In genomic region chr19:4980838-4981680, GRCh38 we compare ENCODE assay signal across 16 cellular contexts. TPM values are rescaled to one million over a fixed set of nuclear protein-coding genes. Genes with fewer than 3 reads are reported as not detected.
DNase-seq lines count a peak whose midpoint lies in the region; TF ChIP-seq lines count a peak whose summit lies in the region.
"Had no signal": no experiment of that assay in that cellular context is flagged by ENCODE, and none has a peak within 500 bp of the region (broad histone marks: within the 10 kb centered on the region; RNA-seq: fewer than 3 reads in every experiment).

No MANE protein-coding gene starts in this region.

- H3K4me3 Mint-ChIP-seq in HFFc6 (no peak overlapping the region), osteocyte (ENCODE audit: unreplicated experiment) (no peak overlapping the region)
- H3K4me3 Mint-ChIP-seq in dendritic cell treated with granulocyte-macrophage colony-stimulating factor and Interleukin-4, amounts not matched to agents 40 ng/mL and 50 ng/mL, for 4 days, result no peak overlapping the region
- H3K4me3 Mint-ChIP-seq: activated naive CD4-positive, alpha-beta T cell treated with anti-CD3 and anti-CD28 coated beads, Interleukin-2, amount 10 ng/mL, durations not matched to agents 7 days and 5 days had no signal

- H3K27ac Mint-ChIP-seq in HFFc6, result peak overlapping the region; percentile 56; the same call in 1 of the 2 replicates
- H3K27ac Mint-ChIP-seq in dendritic cell treated with granulocyte-macrophage colony-stimulating factor and Interleukin-4, amounts not matched to agents 40 ng/mL and 50 ng/mL, for 4 days, result peak overlapping the region; percentile 1
- H3K27ac Mint-ChIP-seq in osteocyte (ENCODE audit: unreplicated experiment), result no peak overlapping the region

- H3K27me3 Mint-ChIP-seq in HFFc6 (ENCODE audit: insufficient read depth) (no peaks in the 10 kb centered on the region; the same call in 1 of the 2 replicates), osteocyte (ENCODE audit: unreplicated experiment) (no peaks in the 10 kb centered on the region)
- no peaks in the 10 kb centered on the region for H3K27me3 Mint-ChIP-seq in dendritic cell treated with granulocyte-macrophage colony-stimulating factor and Interleukin-4, amounts not matched to agents 40 ng/mL and 50 ng/mL, for 4 days
- H3K27me3 Mint-ChIP-seq: activated naive CD4-positive, alpha-beta T cell treated with anti-CD3 and anti-CD28 coated beads, Interleukin-2, amount 10 ng/mL, durations not matched to agents 7 days and 5 days had no signal

- intact Hi-C loops in dendritic cell treated with granulocyte-macrophage colony-stimulating factor and Interleukin-4, amounts not matched to agents 40 ng/mL and 50 ng/mL, for 4 days (cut with micrococcal nuclease), result no loop called here

- H3K27ac ChIP-seq in C4-2B, result peak overlapping the region; percentile 1; the same call in 1 of the 2 replicates
- H3K27ac ChIP-seq: left lung, thoracic aorta, WERI-Rb-1 had no signal

- no peak for TF ChIP-seq CTCF in C4-2B (conservative IDR thresholded peaks at IDR 0.05)
- peak; percentile 27; the same call in 1 of the 2 replicates for TF ChIP-seq CTCF in HFFc6 (IDR thresholded peaks at IDR 0.05)
- TF ChIP-seq CTCF in osteocyte (IDR thresholded peaks at IDR 0.05), result no peak

- H3K36me3 Mint-ChIP-seq in HFFc6 (ENCODE audit: low read depth), result no peaks in the 10 kb centered on the region; the same call in 1 of the 2 replicates
- H3K36me3 Mint-ChIP-seq in dendritic cell treated with granulocyte-macrophage colony-stimulating factor and Interleukin-4, amounts not matched to agents 40 ng/mL and 50 ng/mL, for 4 days (ENCODE audit: low read depth), result peaks cover 78% of the 10 kb centered on the region
- H3K36me3 Mint-ChIP-seq in osteocyte (ENCODE audit: unreplicated experiment), result peaks cover 6% of the 10 kb centered on the region

- peaks cover 43% of the 10 kb centered on the region for H3K4me1 Mint-ChIP-seq in HFFc6 (ENCODE audit: low read depth)
- H3K4me1 Mint-ChIP-seq in dendritic cell treated with granulocyte-macrophage colony-stimulating factor and Interleukin-4, amounts not matched to agents 40 ng/mL and 50 ng/mL, for 4 days (ENCODE audit: low read depth), result peaks cover 66% of the 10 kb centered on the region
- peaks cover 49% of the 10 kb centered on the region for H3K4me1 Mint-ChIP-seq in osteocyte (ENCODE audit: unreplicated experiment)

- DNase-seq in HFFc6 (no peak), osteocyte (ENCODE audit: extremely low spot score, unreplicated experiment) (peak; percentile 84), NOMO-1 treated with DMSO at 0.1 percent for 48 hours (lab: John Stamatoyannopoulos, UW; ENCODE audit: unreplicated experiment) (no peak), NCI-H146 (lab: John Stamatoyannopoulos, UW) (no peak), activated gamma-delta T cell treated with Interleukin-2 at 50 U/mL for 16 hours (no peak)
- DNase-seq in stimulated activated CD4-positive, alpha-beta T cell treated with anti-CD3 and anti-CD28 coated beads, Interleukin-2, amount 100 ng/mL, for 48 hours, result no peak
- DNase-seq: activated CD8-positive, alpha-beta memory T cell treated with anti-CD3 and anti-CD28 coated beads, Interleukin-2, amount 50 U/mL, for 4 hours; activated naive CD4-positive, alpha-beta T cell treated with anti-CD3 and anti-CD28 coated beads, Interleukin-2, amount 10 ng/mL, durations not matched to agents 7 days and 5 days; KBM-7; left lung; NCI-H2227 treated with DMSO at 0.1 percent for 48 hours; OCI-M1; WERI-Rb-1 had no signal

- H3K9me3 Mint-ChIP-seq in HFFc6, result no peaks in the 10 kb centered on the region
- H3K9me3 Mint-ChIP-seq in dendritic cell treated with granulocyte-macrophage colony-stimulating factor and Interleukin-4, amounts not matched to agents 40 ng/mL and 50 ng/mL, for 4 days, result no peaks in the 10 kb centered on the region
- no peaks in the 10 kb centered on the region for H3K9me3 Mint-ChIP-seq in osteocyte (ENCODE audit: unreplicated experiment)
- H3K9me3 Mint-ChIP-seq: activated naive CD4-positive, alpha-beta T cell treated with anti-CD3 and anti-CD28 coated beads, Interleukin-2, amount 10 ng/mL, durations not matched to agents 7 days and 5 days had no signal

RNA-seq across cellular contexts. Expression of gene KDM4B, which starts 12.1 kb away (rescaled TPM):
- total RNA-seq in HFFc6 (2021; fragmentation: NEBNext Ultra II Directional; extraction: Animal tissue kit (Norgen Biotek cat#: 25700)), result 10 to 100 TPM; 17.0 to 27.2 (median 20.3) TPM
- 48.4 and 49.0 TPM in 2 replicates for total RNA-seq in osteocyte
